29 cellular contexts compared by ENCODE assay signal in genomic region chr14:51293926-51294290, GRCh38. TPM values are rescaled to one million over a fixed set of nuclear protein-coding genes. Genes with fewer than 3 reads are reported as not detected.
A peak's percentile ranks its signal among the peaks of the same experiment; 100 is the strongest.
DNase-seq lines count a peak whose midpoint lies in the region; ATAC-seq and TF ChIP-seq lines count a peak whose summit lies in the region.
"Had no signal": no experiment of that assay in that cellular context is flagged by ENCODE, and none has a peak within 500 bp of the region (broad histone marks: within the 10 kb centered on the region; RNA-seq: fewer than 3 reads in every experiment).

No MANE protein-coding gene starts in this region.

- H3K4me1 ChIP-seq in heart right ventricle (peaks cover 3 to 32% (median 19%) of the 10 kb centered on the region in 9 donors), skeletal muscle tissue (ENCODE audit: control insufficient read depth in 3 of 3, insufficient read depth in 3 of 3, low read length in 3 of 3) (peaks cover 0 to 9% (median 8%) of the 10 kb centered on the region in 3 donors), aorta (ENCODE audit: control insufficient read depth in 1 of 2, insufficient read depth in 2 of 2, low read length in 2 of 2) (peaks cover 0 to 1% of the 10 kb centered on the region in 2 donors)

- no peak overlapping the region for H3K4me3 ChIP-seq in heart right ventricle
- H3K4me3 ChIP-seq in skeletal muscle tissue (ENCODE audit: low read length in 3 of 3) = no peak overlapping the region
- no peak overlapping the region for H3K4me3 ChIP-seq in aorta (ENCODE audit: low read length in 2 of 2)
- H3K4me3 ChIP-seq: body of pancreas, lung, SK-N-MC, testis had no signal

- ATAC-seq in Right ventricle myocardium inferior (peak; percentile 8), left cardiac atrium (no peak), heart right ventricle (peak in 5 of 8 donors; percentile 12 to 31 (median 26)), aorta (ENCODE audit: low FRiP score) (peak; percentile 50), GM19035 (IDR thresholded peaks at IDR 0.05; ENCODE audit: unreplicated experiment) (no peak)
- ATAC-seq: activated CD8-positive, alpha-beta T cell treated with anti-CD3 and anti-CD28 coated beads for 36 hours; stimulated activated effector memory CD8-positive, alpha-beta T cell treated with anti-CD3 and anti-CD28 coated beads, Interleukin-12 subunit alpha, Interleukin-12 subunit beta, amount 100 ng/mL, for 72 hours; T-helper 17 cell had no signal

- DNase-seq in Right ventricle myocardium inferior (ENCODE audit: missing footprints) (no peak), left cardiac atrium (no peak), heart right ventricle (no peak), aorta (no peak), head of caudate nucleus (no peak), GM20000 (ENCODE audit: low spot score) (no peak)
- DNase-seq: 8988T; activated CD4-positive, alpha-beta T cell treated with anti-CD3 and anti-CD28 coated beads for 1 hour; activated CD8-positive, alpha-beta T cell treated with anti-CD3 and anti-CD28 coated beads for 36 hours; activated effector memory CD4-positive, alpha-beta T cell treated with Interleukin-2 at 50 U/mL for 16 hours; activated naive CD8-positive, alpha-beta T cell treated with anti-CD3 and anti-CD28 coated beads, Interleukin-2, amount 10 ng/mL, durations not matched to agents 7 days and 5 days; activated T-cell treated with anti-CD3 and anti-CD28 coated beads for 4 hours; DMS53; effector CD4-positive, alpha-beta T cell; foreskin melanocyte; NCI-H1694 treated with DMSO at 0.1 percent for 48 hours; NCI-H2171 treated with DMSO at 0.1 percent for 48 hours; NCI-H526; stimulated activated CD4-positive, alpha-beta T cell treated with anti-CD3 and anti-CD28 coated beads, Interleukin-2, amount 100 ng/mL, for 48 hours; T-helper 17 cell had no signal

- WGBS in heart right ventricle, 2 donors = 75 to 79% methylated on average over 6 of the region's 6 CpGs
- 85 to 86% methylated on average over 6 of the region's 6 CpGs for WGBS in aorta, 2 donors

- H3K27me3 ChIP-seq in heart right ventricle (no peaks in the 10 kb centered on the region), skeletal muscle tissue (ENCODE audit: control insufficient read depth in 3 of 3, insufficient read depth in 3 of 3, low read length in 3 of 3) (peaks cover 0 to 2% (median 0%) of the 10 kb centered on the region in 3 donors), aorta (ENCODE audit: control insufficient read depth in 1 of 2, insufficient read depth in 2 of 2, low read length in 1 of 2) (no peaks in the 10 kb centered on the region)
- H3K27me3 ChIP-seq: body of pancreas, testis had no signal

- TF ChIP-seq CTCF in heart right ventricle (IDR thresholded peaks at IDR 0.05) (no peak), GM20000 (IDR thresholded peaks at IDR 0.05; ENCODE audit: extremely low read depth, missing control alignments) (no peak)

- no peaks in the 10 kb centered on the region for H3K9me3 ChIP-seq in heart right ventricle
- no peaks in the 10 kb centered on the region for H3K9me3 ChIP-seq in skeletal muscle tissue (ENCODE audit: control insufficient read depth in 3 of 3, low read length in 3 of 3)
- no peaks in the 10 kb centered on the region for H3K9me3 ChIP-seq in aorta (ENCODE audit: control insufficient read depth, low read length)
- H3K9me3 ChIP-seq: body of pancreas, testis had no signal

- intact Hi-C loops in Right ventricle myocardium inferior (cut with DNase I) (loop anchor here (10.0 kb wide), 1 partner anchor 101 kb away; no protein-coding TSS in a partner anchor), left cardiac atrium (cut with DNase I) (loop anchor here in 1 of 2 donors (10.0 kb wide), 1 partner anchor 361 kb away; the partner anchor contains the start of gene FRMD6), heart right ventricle (cut with DNase I) (loop anchor here in 1 of 10 donors (5.0 kb wide), 1 partner anchor 358 kb away; the partner anchor contains the start of gene FRMD6), aorta (cut with DNase I) (no loop called here), head of caudate nucleus (cut with DNase I) (no loop called here)

- peak overlapping the region in 8 of 10 donors; percentile 11 to 74 (median 56) for H3K27ac ChIP-seq in heart right ventricle
- H3K27ac ChIP-seq in skeletal muscle tissue (ENCODE audit: low read depth, low read length) = peak overlapping the region; percentile 37
- H3K27ac ChIP-seq in aorta (ENCODE audit: low read depth in 1 of 2, low read length in 2 of 2) = no peak overlapping the region
- H3K27ac ChIP-seq: epithelial cell of prostate, KMS-11, SK-N-MC had no signal

- H3K9ac ChIP-seq in skeletal muscle tissue (ENCODE audit: low read depth in 1 of 3, low read length in 3 of 3) = no peak overlapping the region
- H3K9ac ChIP-seq: KMS-11 had no signal

- H3K36me3 ChIP-seq in heart right ventricle = no peaks in the 10 kb centered on the region
- no peaks in the 10 kb centered on the region for H3K36me3 ChIP-seq in skeletal muscle tissue (ENCODE audit: control insufficient read depth in 3 of 3, insufficient read depth in 3 of 3, low read length in 3 of 3)
- no peaks in the 10 kb centered on the region for H3K36me3 ChIP-seq in aorta (ENCODE audit: control insufficient read depth in 1 of 2, insufficient read depth in 2 of 2, low read length in 1 of 2)

RNA-seq across cellular contexts. Expression of gene TMX1, which starts 53.9 kb away (rescaled TPM):
- total RNA-seq in Right ventricle myocardium inferior (10.0 TPM), left cardiac atrium (10 to 100 TPM; 11.9 to 14.7 TPM), heart right ventricle (10 to 100 TPM in 3 of 10 donors, 1 to 10 TPM in 7; 5.6 to 14.5 (median 6.9) TPM), skeletal muscle tissue (19.8 TPM), aorta (10 to 100 TPM; 24.3 to 26.9 TPM)
- polyA plus RNA-seq in heart right ventricle (1 to 10 TPM; 4.0 to 6.7 TPM), aorta (10 to 100 TPM in 1 of 2 donors, 1 to 10 TPM in 1; 8.8 to 14.6 TPM)

Comparison
In these comparisons a context has a peak if more than half of its experiments do, and no peak if none do; other contexts are left out.
1. ATAC-seq: peak in Right ventricle myocardium inferior (single experiment), heart right ventricle (5 of 8) and aorta (single experiment); none in left cardiac atrium (0 of 2) and GM19035 (single experiment).
2. H3K27ac ChIP-seq: peak in heart right ventricle (8 of 10) and skeletal muscle tissue (single experiment); none in aorta (0 of 2).